In the genomic region with DNA sequence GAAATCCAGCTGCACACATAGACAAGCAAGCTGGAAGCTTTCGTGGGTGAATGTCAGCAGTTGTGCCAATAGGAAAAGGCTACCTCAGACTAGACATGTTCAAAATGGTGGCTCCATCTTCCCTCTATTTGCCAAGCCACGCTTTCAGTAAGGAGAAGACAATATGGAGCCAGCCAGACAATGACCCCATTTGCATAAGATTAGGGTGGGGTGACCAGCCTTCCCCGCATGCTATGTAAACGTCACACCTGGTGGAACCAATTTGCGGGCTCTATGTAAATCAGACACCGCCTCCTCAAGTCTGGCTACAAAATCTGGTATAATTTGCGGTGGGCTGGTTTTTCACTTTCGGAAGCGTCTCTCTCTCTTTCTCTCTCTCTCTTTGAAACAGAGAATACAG, we compare ENCODE assay signal across 17 cellular contexts.
DNase-seq lines count a peak whose midpoint lies in the region; ATAC-seq and TF ChIP-seq lines count a peak whose summit lies in the region.
"Had no signal": no experiment of that assay in that cellular context is flagged by ENCODE, and none has a peak within 500 bp of the region (broad histone marks: within the 10 kb centered on the region; RNA-seq: fewer than 3 reads in every experiment).

No MANE protein-coding gene starts in this region.

- POLR2A ChIA-PET in WTC11 (lab: Charles Lee) = no interaction called here

- H3K4me1 Mint-ChIP-seq in WTC11 = peaks cover 14% of the 10 kb centered on the region

- H3K9me3 Mint-ChIP-seq in WTC11 = peaks cover 8% of the 10 kb centered on the region
- H3K9me3 Mint-ChIP-seq: CD4-positive, alpha-beta T cell had no signal

- CTCF ChIA-PET in WTC11 (lab: Charles Lee) = no interaction called here

- no peak for TF ChIP-seq CTCF in WTC11 (IDR thresholded peaks at IDR 0.05)

- ATAC-seq in WTC11 (peak; percentile 87), HG02571 (IDR thresholded peaks at IDR 0.05; ENCODE audit: unreplicated experiment) (no peak)

- no peak overlapping the region for H3K27ac Mint-ChIP-seq in WTC11
- H3K27ac Mint-ChIP-seq: CD4-positive, alpha-beta T cell had no signal

- no peaks in the 10 kb centered on the region for H3K27me3 Mint-ChIP-seq in WTC11 (ENCODE audit: low read depth)
- H3K27me3 Mint-ChIP-seq: CD4-positive, alpha-beta T cell had no signal

- no peak overlapping the region for H3K4me3 Mint-ChIP-seq in WTC11
- H3K4me3 Mint-ChIP-seq: CD4-positive, alpha-beta T cell had no signal

- DNase-seq in ELF-1 (ENCODE audit: low read depth, low spot score) (peak; percentile 10), NCI-H69 (lab: John Stamatoyannopoulos, UW) (peak; percentile 10), WTC11 (ENCODE audit: low spot score) (peak; percentile 13), iPS DF 19.7 (ENCODE audit: low read depth, low spot score) (peak; percentile 7), AML-193 (lab: John Stamatoyannopoulos, UW) (no peak), NCI-H2196 treated with DMSO at 0.1 percent for 48 hours (lab: John Stamatoyannopoulos, UW; ENCODE audit: unreplicated experiment) (no peak)
- DNase-seq in stimulated activated naive CD4-positive, alpha-beta T cell treated with Interleukin-2 at 50 U/mL for 16 hours (lab: John Stamatoyannopoulos, UW) = no peak
- DNase-seq: 8988T; BE2C; C1 segment of cervical spinal cord; Caco-2; CD4-positive, alpha-beta T cell; GF-D8; GM23248; H7; KG1 had no signal

- H3K36me3 Mint-ChIP-seq in WTC11 = peaks cover 6% of the 10 kb centered on the region; the same call in 1 of the 2 replicates

TF ChIP-seq in WTC11, 78 proteins besides CTCF, POLR2A, EP300 and RAD21:
- TF ChIP-seq, protein P1, sequence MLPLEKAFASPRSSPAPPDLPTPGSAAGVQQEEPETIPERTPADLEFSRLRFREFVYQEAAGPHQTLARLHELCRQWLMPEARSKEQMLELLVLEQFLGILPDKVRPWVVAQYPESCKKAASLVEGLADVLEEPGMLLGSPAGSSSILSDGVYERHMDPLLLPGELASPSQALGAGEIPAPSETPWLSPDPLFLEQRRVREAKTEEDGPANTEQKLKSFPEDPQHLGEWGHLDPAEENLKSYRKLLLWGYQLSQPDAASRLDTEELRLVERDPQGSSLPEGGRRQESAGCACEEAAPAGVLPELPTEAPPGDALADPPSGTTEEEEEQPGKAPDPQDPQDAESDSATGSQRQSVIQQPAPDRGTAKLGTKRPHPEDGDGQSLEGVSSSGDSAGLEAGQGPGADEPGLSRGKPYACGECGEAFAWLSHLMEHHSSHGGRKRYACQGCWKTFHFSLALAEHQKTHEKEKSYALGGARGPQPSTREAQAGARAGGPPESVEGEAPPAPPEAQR (CRISPR knock-in tag; IDR thresholded peaks at IDR 0.05) = 0 out of 2 replicates have a peak, but pooled peaks have one; percentile 62
- TF ChIP-seq, protein P2, sequence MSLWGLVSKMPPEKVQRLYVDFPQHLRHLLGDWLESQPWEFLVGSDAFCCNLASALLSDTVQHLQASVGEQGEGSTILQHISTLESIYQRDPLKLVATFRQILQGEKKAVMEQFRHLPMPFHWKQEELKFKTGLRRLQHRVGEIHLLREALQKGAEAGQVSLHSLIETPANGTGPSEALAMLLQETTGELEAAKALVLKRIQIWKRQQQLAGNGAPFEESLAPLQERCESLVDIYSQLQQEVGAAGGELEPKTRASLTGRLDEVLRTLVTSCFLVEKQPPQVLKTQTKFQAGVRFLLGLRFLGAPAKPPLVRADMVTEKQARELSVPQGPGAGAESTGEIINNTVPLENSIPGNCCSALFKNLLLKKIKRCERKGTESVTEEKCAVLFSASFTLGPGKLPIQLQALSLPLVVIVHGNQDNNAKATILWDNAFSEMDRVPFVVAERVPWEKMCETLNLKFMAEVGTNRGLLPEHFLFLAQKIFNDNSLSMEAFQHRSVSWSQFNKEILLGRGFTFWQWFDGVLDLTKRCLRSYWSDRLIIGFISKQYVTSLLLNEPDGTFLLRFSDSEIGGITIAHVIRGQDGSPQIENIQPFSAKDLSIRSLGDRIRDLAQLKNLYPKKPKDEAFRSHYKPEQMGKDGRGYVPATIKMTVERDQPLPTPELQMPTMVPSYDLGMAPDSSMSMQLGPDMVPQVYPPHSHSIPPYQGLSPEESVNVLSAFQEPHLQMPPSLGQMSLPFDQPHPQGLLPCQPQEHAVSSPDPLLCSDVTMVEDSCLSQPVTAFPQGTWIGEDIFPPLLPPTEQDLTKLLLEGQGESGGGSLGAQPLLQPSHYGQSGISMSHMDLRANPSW (CRISPR knock-in tag; conservative IDR thresholded peaks at IDR 0.05; ENCODE audit: low read depth) = no peak
- no peak for TF ChIP-seq ZBTB21 (CRISPR knock-in tag; IDR thresholded peaks at IDR 0.05; ENCODE audit: borderline replicate concordance)

Comparison
In these comparisons a context has a peak if more than half of its experiments do, and no peak if none do; other contexts are left out.
1. DNase-seq: peak in ELF-1 (single experiment), NCI-H69 (single experiment), WTC11 (single experiment) and iPS DF 19.7 (single experiment); none in AML-193 (0 of 2), stimulated activated naive CD4-positive, alpha-beta T cell treated with Interleukin-2 at 50 U/mL for 16 hours (single experiment) and NCI-H2196 treated with DMSO at 0.1 percent for 48 hours (single experiment).